In genomic region chr2:23592898-23593297, GRCh38 we compare ENCODE assay signal across 1 cellular context.
TF ChIP-seq lines count a peak whose summit lies in the region.

No MANE protein-coding gene starts in this region.

TF ChIP-seq in IMR-90, 13 proteins besides CTCF, POLR2A, EP300 and RAD21:
- TF ChIP-seq CEBPB (IDR thresholded peaks at IDR 0.05; ENCODE audit: low read depth, low read length) (no peak), USF2 (IDR thresholded peaks at IDR 0.05; ENCODE audit: low read depth, low read length) (no peak), CHD1 (IDR thresholded peaks at IDR 0.05; ENCODE audit: low read depth, low read length) (no peak), MAZ (IDR thresholded peaks at IDR 0.05; ENCODE audit: borderline replicate concordance, low read depth, low read length) (no peak), NFE2L2 (IDR thresholded peaks at IDR 0.05; ENCODE audit: low read depth, low read length) (no peak), RFX5 (IDR thresholded peaks at IDR 0.05; ENCODE audit: low read depth, low read length) (no peak), SMC3 (IDR thresholded peaks at IDR 0.05; ENCODE audit: low read depth, low read length) (no peak), FOS (IDR thresholded peaks at IDR 0.05; ENCODE audit: low read depth, low read length) (no peak), BHLHE40 (IDR thresholded peaks at IDR 0.05; ENCODE audit: low read depth, low read length) (no peak), MXI1 (IDR thresholded peaks at IDR 0.05; ENCODE audit: borderline replicate concordance, low read depth, low read length) (no peak), RCOR1 (IDR thresholded peaks at IDR 0.05; ENCODE audit: insufficient replicate concordance, low read length) (no peak), MAFK (IDR thresholded peaks at IDR 0.05; ENCODE audit: low read depth, low read length) (no peak)
- TF ChIP-seq, protein P1, sequence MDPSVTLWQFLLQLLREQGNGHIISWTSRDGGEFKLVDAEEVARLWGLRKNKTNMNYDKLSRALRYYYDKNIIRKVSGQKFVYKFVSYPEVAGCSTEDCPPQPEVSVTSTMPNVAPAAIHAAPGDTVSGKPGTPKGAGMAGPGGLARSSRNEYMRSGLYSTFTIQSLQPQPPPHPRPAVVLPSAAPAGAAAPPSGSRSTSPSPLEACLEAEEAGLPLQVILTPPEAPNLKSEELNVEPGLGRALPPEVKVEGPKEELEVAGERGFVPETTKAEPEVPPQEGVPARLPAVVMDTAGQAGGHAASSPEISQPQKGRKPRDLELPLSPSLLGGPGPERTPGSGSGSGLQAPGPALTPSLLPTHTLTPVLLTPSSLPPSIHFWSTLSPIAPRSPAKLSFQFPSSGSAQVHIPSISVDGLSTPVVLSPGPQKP (IDR thresholded peaks at IDR 0.05; ENCODE audit: borderline replicate concordance, low read depth, low read length) = no peak
